15 cellular contexts compared by ENCODE assay signal in genomic region chr2:229235136-229235914, GRCh38. TPM values are rescaled to one million over a fixed set of nuclear protein-coding genes. Genes with fewer than 3 reads are reported as not detected.
DNase-seq lines count a peak whose midpoint lies in the region; ATAC-seq and TF ChIP-seq lines count a peak whose summit lies in the region.
"Had no signal": no experiment of that assay in that cellular context is flagged by ENCODE, and none has a peak within 500 bp of the region (broad histone marks: within the 10 kb centered on the region; RNA-seq: fewer than 3 reads in every experiment).

No MANE protein-coding gene starts in this region.

- H4K20me1 ChIP-seq in DND-41 (ENCODE audit: insufficient read depth, low read length), result no peaks in the 10 kb centered on the region

- no peaks in the 10 kb centered on the region for H3K79me1 ChIP-seq in mesendoderm (ENCODE audit: low read length)

- no peak overlapping the region for H3K27ac ChIP-seq in DND-41 (ENCODE audit: low read length)
- H3K27ac ChIP-seq in RWPE1, result no peak overlapping the region
- H3K27ac ChIP-seq in mesendoderm (ENCODE audit: low read depth, low read length), result no peak overlapping the region
- H3K27ac ChIP-seq: epithelial cell of prostate had no signal

- H3K27me3 ChIP-seq in DND-41 (ENCODE audit: insufficient read depth, low read length, poor library complexity), result no peaks in the 10 kb centered on the region
- H3K27me3 ChIP-seq in mesendoderm (ENCODE audit: insufficient read depth, low read length, poor library complexity), result no peaks in the 10 kb centered on the region

- H3K9ac ChIP-seq in DND-41 (ENCODE audit: low read depth, low read length) (no peak overlapping the region), mesendoderm (ENCODE audit: low read length) (no peak overlapping the region)

- H4K8ac ChIP-seq in mesendoderm (ENCODE audit: low read depth, low read length), result no peak overlapping the region

- H3K4ac ChIP-seq in mesendoderm (ENCODE audit: low read depth, low read length), result no peak overlapping the region

- H3K4me1 ChIP-seq in DND-41 (ENCODE audit: insufficient read depth, low read length) (no peaks in the 10 kb centered on the region), mesendoderm (ENCODE audit: control insufficient read depth, low read depth, low read length) (no peaks in the 10 kb centered on the region)

- DNase-seq in DND-41 (peak; percentile 3), RWPE1 (ENCODE audit: low spot score) (peak; percentile 4), fibroblast of pulmonary artery (ENCODE audit: low read depth) (peak; percentile 47), mesendoderm (peak; percentile 60), NCI-H69 (lab: John Stamatoyannopoulos, UW) (no peak), NCI-H524 treated with DMSO at 0.1 percent for 48 hours (lab: John Stamatoyannopoulos, UW) (no peak), KG1 (lab: John Stamatoyannopoulos, UW) (no peak)
- DNase-seq: caudate nucleus, DMS79 treated with DMSO at 0.1 percent for 48 hours, NCI-H345, retina had no signal

- CTCF ChIA-PET in RWPE1 (lab: Yijun Ruan, JAX), result no interaction called here

- H2AK5ac ChIP-seq in mesendoderm (ENCODE audit: low read length), result no peak overlapping the region

- no peak overlapping the region for H2BK15ac ChIP-seq in mesendoderm (replicated peaks; ENCODE audit: low read depth)

- H3K79me2 ChIP-seq in DND-41 (ENCODE audit: insufficient read depth, low read length) (no peaks in the 10 kb centered on the region), mesendoderm (ENCODE audit: control insufficient read depth, insufficient read depth, low read length) (no peaks in the 10 kb centered on the region)

- H2AFZ ChIP-seq in DND-41 (ENCODE audit: low read depth, low read length), result no peak overlapping the region

- no peak overlapping the region for H3K18ac ChIP-seq in mesendoderm (ENCODE audit: low read length)

- H3K56ac ChIP-seq in mesendoderm (ENCODE audit: low read length), result no peak overlapping the region

- H2BK120ac ChIP-seq in mesendoderm (ENCODE audit: low read depth, low read length), result no peak overlapping the region

- H4K5ac ChIP-seq in mesendoderm (ENCODE audit: low read length), result no peak overlapping the region

- no peak overlapping the region for H3K4me3 ChIP-seq in DND-41 (ENCODE audit: low read depth in 1 of 2, low read length in 2 of 2)
- H3K4me3 ChIP-seq in fibroblast of pulmonary artery (replicated peaks; ENCODE audit: low read depth, low read length), result no peak overlapping the region
- no peak overlapping the region for H3K4me3 ChIP-seq in mesendoderm (ENCODE audit: low read length)

- H3K36me3 ChIP-seq in DND-41 (ENCODE audit: insufficient read depth, low read length), result no peaks in the 10 kb centered on the region
- no peaks in the 10 kb centered on the region for H3K36me3 ChIP-seq in mesendoderm (ENCODE audit: control insufficient read depth, insufficient read depth, low read length)

- TF ChIP-seq CTCF in DND-41 (IDR thresholded peaks at IDR 0.05; ENCODE audit: borderline replicate concordance, extremely low read depth, low read length, poor library complexity, severe bottlenecking), result no peak
- TF ChIP-seq CTCF in RWPE1 (conservative IDR thresholded peaks at IDR 0.05; ENCODE audit: low read depth), result no peak
- no peak for TF ChIP-seq CTCF in fibroblast of pulmonary artery (IDR thresholded peaks at IDR 0.05; ENCODE audit: low read length, missing control alignments)

- H3K4me2 ChIP-seq in DND-41 (ENCODE audit: insufficient read depth, low read length) (no peak overlapping the region), mesendoderm (ENCODE audit: low read length) (no peak overlapping the region)

- POLR2A ChIA-PET in RWPE1 (lab: Yijun Ruan, JAX; ENCODE audit: low non-redundant PET), result no interaction called here

- WGBS in mesendoderm (ENCODE audit: extremely low coverage, insufficient coverage, low lambda C conversion rate), result no CpG with 5 or more reads among the region's 9 CpGs

- H2BK5ac ChIP-seq in mesendoderm (ENCODE audit: low read length), result no peak overlapping the region

- no peak for ATAC-seq in DND-41 (ENCODE audit: insufficient read depth, low read depth)
- no peak for ATAC-seq in HG03354 (IDR thresholded peaks at IDR 0.05; ENCODE audit: poor library complexity, severe bottlenecking, unreplicated experiment)
- ATAC-seq: activated T-helper 17 cell treated with anti-CD3 and anti-CD28 coated beads, Interleukin-2, amount 50 U/mL, for 72 hours; Panc1 had no signal

- no peak overlapping the region for H3K23ac ChIP-seq in mesendoderm (ENCODE audit: low read length)

- no peaks in the 10 kb centered on the region for H3K9me3 ChIP-seq in DND-41 (ENCODE audit: insufficient read depth, low read length, severe bottlenecking)

RNA-seq across cellular contexts. Expression of gene PID1, which starts 35.8 kb away (rescaled TPM):
- 1.9 TPM for polyA plus RNA-seq in mesendoderm (2013, experiment 1 of 2)
- 2.1 TPM for polyA plus RNA-seq in mesendoderm (2013, experiment 2 of 2)

Comparison
In these comparisons a context has a peak if more than half of its experiments do, and no peak if none do; other contexts are left out.
1. DNase-seq: peak in DND-41 (single experiment), RWPE1 (single experiment), fibroblast of pulmonary artery (single experiment) and mesendoderm (single experiment); none in NCI-H69 (single experiment), NCI-H524 treated with DMSO at 0.1 percent for 48 hours (single experiment) and KG1 (single experiment).